ENCODE assay signal across 37 cellular contexts in the genomic region with DNA sequence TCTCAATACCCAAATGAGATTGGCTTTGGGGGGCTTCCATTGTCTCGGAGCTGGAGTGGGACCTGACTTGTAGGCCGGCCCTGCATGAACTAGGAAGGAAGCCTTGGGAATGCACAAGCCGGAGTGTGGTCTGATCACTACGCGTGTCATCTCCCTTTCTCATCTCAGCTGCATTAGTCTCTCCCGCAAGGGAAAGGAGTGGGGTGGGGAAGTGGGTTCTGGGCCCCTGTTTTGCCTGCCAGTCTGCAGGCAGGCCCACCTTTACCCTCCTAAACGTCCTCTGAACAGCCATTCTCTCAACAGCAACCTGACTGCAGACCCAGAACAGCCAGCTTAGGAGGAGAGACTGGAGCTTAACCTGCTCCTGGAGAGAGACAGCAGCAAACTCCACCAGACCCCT. TPM values are rescaled to one million over a fixed set of nuclear protein-coding genes. Genes with fewer than 3 reads are reported as not detected.
"Had no signal": no experiment of that assay in that cellular context is flagged by ENCODE, and none has a peak within 500 bp of the region (broad histone marks: within the 10 kb centered on the region; RNA-seq: fewer than 3 reads in every experiment).

No MANE protein-coding gene starts in this region.

- H3K4me1 ChIP-seq: body of pancreas, breast epithelium had no signal

- H3K27ac ChIP-seq: body of pancreas, breast epithelium, PC-9, RWPE1, VCaP had no signal

- H3K9me3 Mint-ChIP-seq: activated CD4-positive, alpha-beta memory T cell treated with anti-CD3 and anti-CD28 coated beads for 36 hours; activated naive CD4-positive, alpha-beta T cell treated with anti-CD3 and anti-CD28 coated beads, Interleukin-2, amount 50 U/mL, for 24 hours; activated naive CD8-positive, alpha-beta T cell treated with anti-CD3 and anti-CD28 coated beads, Interleukin-2, amount 10 ng/mL, durations not matched to agents 7 days and 5 days; T-cell had no signal

- H3K4me3 ChIP-seq: body of pancreas, breast epithelium, PC-9 had no signal

- DNase-seq: activated B cell treated with CpG ODN at 0.5 μM for 24 hours; activated CD4-positive, alpha-beta memory T cell treated with anti-CD3 and anti-CD28 coated beads for 36 hours; activated CD4-positive, alpha-beta T cell treated with anti-CD3 and anti-CD28 coated beads for 4 hours; activated CD4-positive, alpha-beta T cell treated with anti-CD3 and anti-CD28 coated beads, Interleukin-2, amount 50 U/mL, for 1 hour; activated CD4-positive, CD25-positive, alpha-beta regulatory T cell treated with anti-CD3 and anti-CD28 coated beads, Interleukin-2, amount 50 U/mL, for 72 hours; activated CD8-positive, alpha-beta memory T cell treated with anti-CD3 and anti-CD28 coated beads, Interleukin-2, amount 50 U/mL, for 4 hours; activated effector memory CD4-positive, alpha-beta T cell treated with anti-CD3 and anti-CD28 coated beads, Interleukin-2, amount 50 U/mL, for 16 hours; activated naive CD4-positive, alpha-beta T cell treated with Interleukin-2 at 50 U/mL for 16 hours; activated naive CD8-positive, alpha-beta T cell treated with anti-CD3 and anti-CD28 coated beads, Interleukin-2, amount 10 ng/mL, durations not matched to agents 7 days and 5 days; activated T-cell treated with anti-CD3 and anti-CD28 coated beads for 4 hours; activated T-cell treated with anti-CD3 and anti-CD28 coated beads, Interleukin-2, amount 50 U/mL, for 48 hours; body of pancreas; NCI-H1092 treated with DMSO at 0.1 percent for 48 hours; NCI-H1417; NCI-H146; NCI-H187; NCI-H2029 treated with DMSO at 0.1 percent for 48 hours; NCI-H2107; NCI-H2171; NCI-H510A; NCI-H526; NCI-H774; PC-9; SIG-M5; T-cell; T-helper 17 cell had no signal

- H3K4me3 Mint-ChIP-seq: activated B cell treated with CpG ODN at 0.5 μM for 24 hours; activated CD4-positive, alpha-beta memory T cell treated with anti-CD3 and anti-CD28 coated beads for 36 hours; activated naive CD4-positive, alpha-beta T cell treated with anti-CD3 and anti-CD28 coated beads, Interleukin-2, amount 50 U/mL, for 24 hours; activated naive CD8-positive, alpha-beta T cell treated with anti-CD3 and anti-CD28 coated beads, Interleukin-2, amount 10 ng/mL, durations not matched to agents 7 days and 5 days; T-cell; T-helper 17 cell had no signal

- H3K27me3 ChIP-seq: body of pancreas, breast epithelium had no signal

- H3K4me1 Mint-ChIP-seq: activated B cell treated with CpG ODN at 0.5 μM for 24 hours; activated naive CD4-positive, alpha-beta T cell treated with anti-CD3 and anti-CD28 coated beads, Interleukin-2, amount 50 U/mL, for 24 hours; activated naive CD8-positive, alpha-beta T cell treated with anti-CD3 and anti-CD28 coated beads, Interleukin-2, amount 10 ng/mL, durations not matched to agents 7 days and 5 days had no signal

- H3K36me3 ChIP-seq: breast epithelium had no signal

- H3K36me3 Mint-ChIP-seq: activated CD4-positive, alpha-beta memory T cell treated with anti-CD3 and anti-CD28 coated beads for 36 hours; activated naive CD4-positive, alpha-beta T cell treated with anti-CD3 and anti-CD28 coated beads, Interleukin-2, amount 50 U/mL, for 24 hours; activated naive CD8-positive, alpha-beta T cell treated with anti-CD3 and anti-CD28 coated beads, Interleukin-2, amount 10 ng/mL, durations not matched to agents 7 days and 5 days had no signal

- ATAC-seq: body of pancreas, Right ventricle myocardium inferior, SK-N-SH treated with all-trans-retinoic acid at 6 μM for 48 hours, T-cell, T-helper 17 cell had no signal

- H3K9me3 ChIP-seq: body of pancreas, breast epithelium had no signal

- H3K27me3 Mint-ChIP-seq: activated naive CD4-positive, alpha-beta T cell treated with anti-CD3 and anti-CD28 coated beads, Interleukin-2, amount 50 U/mL, for 24 hours had no signal

- H3K27ac Mint-ChIP-seq: activated CD4-positive, alpha-beta memory T cell treated with anti-CD3 and anti-CD28 coated beads for 36 hours; activated naive CD4-positive, alpha-beta T cell treated with anti-CD3 and anti-CD28 coated beads, Interleukin-2, amount 50 U/mL, for 24 hours; activated naive CD8-positive, alpha-beta T cell treated with anti-CD3 and anti-CD28 coated beads, Interleukin-2, amount 10 ng/mL, durations not matched to agents 7 days and 5 days had no signal

RNA-seq across cellular contexts. Expression of a gene that starts 11.4 kb away (rescaled TPM):
- total RNA-seq: activated B cell treated with CpG ODN at 0.5 μM for 24 hours, astrocyte, body of pancreas, breast epithelium, cardiac septum, M059J, PC-9, Right ventricle myocardium inferior, SK-MEL-5 had no signal
- polyA plus RNA-seq: adipose tissue had no signal
